1 cellular context compared by ENCODE assay signal in genomic region chr2:147525724-147526489, GRCh38.
TF ChIP-seq lines count a peak whose summit lies in the region.

No MANE protein-coding gene starts in this region.

TF ChIP-seq in K562, 482 proteins besides CTCF, POLR2A, EP300 and RAD21:
- TF ChIP-seq ATF3 (IDR thresholded peaks at IDR 0.05) = peak; percentile 21; the same call in 1 of the 2 replicates
- TF ChIP-seq ATF3 (CRISPR knock-in tag; conservative IDR thresholded peaks at IDR 0.05) = no peak
- TF ChIP-seq CBFA2T2 (conservative IDR thresholded peaks at IDR 0.05) = no peak
- TF ChIP-seq CEBPG (CRISPR knock-in tag; IDR thresholded peaks at IDR 0.05) = no peak
- peak in 1 of 2 experiments; percentile 73; a peak in 2 of 4 replicates for TF ChIP-seq CEBPG (tag; conservative IDR thresholded peaks at IDR 0.05 in 1 of 2, IDR thresholded peaks at IDR 0.05 in 1 of 2)
- peak; percentile 14; the same call in 1 of the 2 replicates for TF ChIP-seq CEBPB (tag; IDR thresholded peaks at IDR 0.05)
- TF ChIP-seq RBM25 (IDR thresholded peaks at IDR 0.05; ENCODE audit: low read depth, low read length, severe bottlenecking) = no peak
- no peak for TF ChIP-seq ZNF507 (tag; conservative IDR thresholded peaks at IDR 0.05)
